ENCODE assay signal across 16 cellular contexts in genomic region chr2:220569380-220569779, GRCh38.
DNase-seq lines count a peak whose midpoint lies in the region; ATAC-seq lines count a peak whose summit lies in the region.
"Had no signal": no experiment of that assay in that cellular context is flagged by ENCODE, and none has a peak within 500 bp of the region (broad histone marks: within the 10 kb centered on the region; RNA-seq: fewer than 3 reads in every experiment).

No MANE protein-coding gene starts in this region.

- peak; percentile 48 for DNase-seq in DMS53 (lab: John Stamatoyannopoulos, UW)
- peak; percentile 90 for DNase-seq in NCI-H146 (lab: John Stamatoyannopoulos, UW)
- DNase-seq in NCI-H2196 (lab: John Stamatoyannopoulos, UW; ENCODE audit: unreplicated experiment): peak; percentile 83
- peak; percentile 80 for DNase-seq in SHP77 treated with DMSO at 0.1 percent for 48 hours (lab: John Stamatoyannopoulos, UW)
- no peak for DNase-seq in NOMO-1 treated with DMSO at 0.1 percent for 48 hours (lab: John Stamatoyannopoulos, UW; ENCODE audit: unreplicated experiment)
- DNase-seq in NAMALWA (ENCODE audit: low spot score): no peak
- DNase-seq: activated CD4-positive, alpha-beta T cell treated with anti-CD3 and anti-CD28 coated beads for 36 hours; CD4-positive, alpha-beta memory T cell; dermis blood vessel endothelial cell; gastrocnemius medialis; Kasumi-1; PC-9; stimulated activated CD4-positive, alpha-beta T cell treated with anti-CD3 and anti-CD28 coated beads, Interleukin-4, amount 100 ng/mL, for 24 hours had no signal

- no peak for ATAC-seq in HG02588 (IDR thresholded peaks at IDR 0.05; ENCODE audit: unreplicated experiment)
- no peak for ATAC-seq in GM19455 (IDR thresholded peaks at IDR 0.05; ENCODE audit: unreplicated experiment)
- ATAC-seq: activated CD4-positive, alpha-beta T cell treated with anti-CD3 and anti-CD28 coated beads for 36 hours; activated T-helper 17 cell treated with anti-CD3 and anti-CD28 coated beads, Interleukin-2, amount 50 U/mL, for 72 hours; gastrocnemius medialis had no signal

Comparison
In these comparisons a context has a peak if more than half of its experiments do, and no peak if none do; other contexts are left out.
1. DNase-seq: peak in DMS53 (single experiment), NCI-H146 (single experiment), NCI-H2196 (single experiment) and SHP77 treated with DMSO at 0.1 percent for 48 hours (single experiment); none in NOMO-1 treated with DMSO at 0.1 percent for 48 hours (single experiment) and NAMALWA (single experiment).